ENCODE assay signal across 24 cellular contexts in the genomic region with DNA sequence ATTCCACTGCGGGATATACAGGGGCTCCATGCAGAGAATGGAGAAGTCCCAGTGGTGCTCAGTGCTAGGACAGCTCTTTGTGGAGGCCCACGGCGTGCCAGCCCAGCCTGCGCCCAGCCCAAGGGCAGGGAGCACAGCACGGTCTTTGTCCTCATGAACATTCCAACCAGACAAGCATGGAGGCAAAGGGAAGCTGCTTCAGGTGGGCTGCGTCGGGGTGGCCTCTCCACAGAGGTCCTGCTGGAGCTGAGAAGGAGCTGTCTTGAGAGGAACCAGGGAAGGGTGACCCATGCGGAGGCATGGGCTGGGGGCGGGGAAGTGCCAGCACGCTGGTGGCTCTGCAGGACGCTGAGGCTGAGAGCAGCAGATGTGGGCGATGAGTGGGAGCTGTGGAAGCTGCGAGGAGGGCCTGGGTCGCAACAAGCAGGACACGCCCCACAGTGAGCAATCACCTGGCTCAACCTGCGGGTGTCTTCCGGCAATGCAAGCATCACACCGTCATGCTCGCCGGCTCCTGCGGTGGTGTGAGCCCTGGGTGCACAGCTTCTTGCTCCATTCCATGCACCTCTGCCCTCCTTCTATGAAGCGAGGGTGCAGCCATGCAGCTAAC. TPM values are rescaled to one million over a fixed set of nuclear protein-coding genes. Genes with fewer than 3 reads are reported as not detected.
DNase-seq lines count a peak whose midpoint lies in the region; ATAC-seq and TF ChIP-seq lines count a peak whose summit lies in the region.
"Had no signal": no experiment of that assay in that cellular context is flagged by ENCODE, and none has a peak within 500 bp of the region (broad histone marks: within the 10 kb centered on the region; RNA-seq: fewer than 3 reads in every experiment).

No MANE protein-coding gene starts in this region.

- H3K4me3 ChIP-seq in left ventricle myocardium inferior: no peak overlapping the region
- H3K4me3 ChIP-seq in right lobe of liver: no peak overlapping the region

- H3K36me3 Mint-ChIP-seq in activated CD8-positive, alpha-beta memory T cell treated with anti-CD3 and anti-CD28 coated beads, Interleukin-2, amount 10 ng/mL, durations not matched to agents 7 days and 5 days: no peaks in the 10 kb centered on the region
- H3K36me3 Mint-ChIP-seq: CD8-positive, alpha-beta T cell had no signal

- DNase-seq in Right ventricle myocardium superior (peak; percentile 28), left ventricle myocardium inferior (no peak), right lobe of liver (peak; percentile 11 to 46 (median 40)), sciatic nerve (ENCODE audit: low spot score) (peak; percentile 40), SHP77 (lab: John Stamatoyannopoulos, UW) (no peak), NCI-H2171 treated with DMSO at 0.1 percent for 48 hours (lab: John Stamatoyannopoulos, UW) (no peak), NCI-H526 treated with DMSO at 0.1 percent for 48 hours (lab: John Stamatoyannopoulos, UW) (no peak)
- DNase-seq in activated CD8-positive, alpha-beta memory T cell treated with anti-CD3 and anti-CD28 coated beads, Interleukin-2, amount 10 ng/mL, durations not matched to agents 7 days and 5 days: no peak
- DNase-seq: AML-193; C1 segment of cervical spinal cord; CD8-positive, alpha-beta T cell; EL; GF-D8; KBM-7; NCI-H1048; NCI-H1417 treated with DMSO at 0.1 percent for 48 hours; NCI-H187; NCI-H2107; NCI-H510A; NCI-H774 had no signal

- H3K4me1 Mint-ChIP-seq in activated CD8-positive, alpha-beta memory T cell treated with anti-CD3 and anti-CD28 coated beads, Interleukin-2, amount 10 ng/mL, durations not matched to agents 7 days and 5 days: no peaks in the 10 kb centered on the region

- H3K27me3 Mint-ChIP-seq in activated CD8-positive, alpha-beta memory T cell treated with anti-CD3 and anti-CD28 coated beads, Interleukin-2, amount 10 ng/mL, durations not matched to agents 7 days and 5 days: no peaks in the 10 kb centered on the region

- CTCF ChIA-PET in activated CD8-positive, alpha-beta memory T cell treated with anti-CD3 and anti-CD28 coated beads, Interleukin-2, amount 10 ng/mL, durations not matched to agents 7 days and 5 days (lab: Charles Lee): no interaction called here

- ATAC-seq in Right ventricle myocardium superior (ENCODE audit: poor library complexity) (no peak), right lobe of liver (no peak), sciatic nerve (no peak)
- no peak for ATAC-seq in activated CD8-positive, alpha-beta memory T cell treated with anti-CD3 and anti-CD28 coated beads, Interleukin-2, amount 10 ng/mL, durations not matched to agents 7 days and 5 days
- ATAC-seq: CD8-positive, alpha-beta T cell; Right ventricle myocardium inferior had no signal

- intact Hi-C loops in Right ventricle myocardium superior (cut with DNase I) (no loop called here), left ventricle myocardium inferior (cut with micrococcal nuclease) (no loop called here), right lobe of liver (cut with DNase I) (loop anchor here in 1 of 2 donors (10.0 kb wide), 1 partner anchor 106 kb away; no protein-coding TSS in a partner anchor), sciatic nerve (cut with DNase I) (no loop called here)

- no peak overlapping the region for H3K27ac Mint-ChIP-seq in activated CD8-positive, alpha-beta memory T cell treated with anti-CD3 and anti-CD28 coated beads, Interleukin-2, amount 10 ng/mL, durations not matched to agents 7 days and 5 days
- H3K27ac Mint-ChIP-seq: CD8-positive, alpha-beta T cell had no signal

- no peak for TF ChIP-seq CTCF in left ventricle myocardium inferior (IDR thresholded peaks at IDR 0.05; ENCODE audit: borderline replicate concordance)
- TF ChIP-seq CTCF in right lobe of liver (IDR thresholded peaks at IDR 0.05): no peak

- WGBS in right lobe of liver (ENCODE audit: insufficient coverage, low coverage, low lambda C conversion rate, missing lambda C conversion rate): no CpG with 5 or more reads among the region's 22 CpGs

- H3K9me3 ChIP-seq in left ventricle myocardium inferior (replicated peaks) (no peaks in the 10 kb centered on the region), right lobe of liver (no peaks in the 10 kb centered on the region)

- H3K36me3 ChIP-seq in left ventricle myocardium inferior (no peaks in the 10 kb centered on the region), right lobe of liver (no peaks in the 10 kb centered on the region)

- no peaks in the 10 kb centered on the region for H3K9me3 Mint-ChIP-seq in activated CD8-positive, alpha-beta memory T cell treated with anti-CD3 and anti-CD28 coated beads, Interleukin-2, amount 10 ng/mL, durations not matched to agents 7 days and 5 days (ENCODE audit: low read depth)
- H3K9me3 Mint-ChIP-seq: CD8-positive, alpha-beta T cell had no signal

- H3K4me3 Mint-ChIP-seq in activated CD8-positive, alpha-beta memory T cell treated with anti-CD3 and anti-CD28 coated beads, Interleukin-2, amount 10 ng/mL, durations not matched to agents 7 days and 5 days: no peak overlapping the region
- H3K4me3 Mint-ChIP-seq: CD8-positive, alpha-beta T cell had no signal

- no peak for TF ChIP-seq POLR2A in right lobe of liver (IDR thresholded peaks at IDR 0.05)

- peaks cover 27% of the 10 kb centered on the region for H3K4me1 ChIP-seq in left ventricle myocardium inferior
- H3K4me1 ChIP-seq in right lobe of liver: peaks cover 0 to 56% (median 21%) of the 10 kb centered on the region in 4 donors

- H3K27ac ChIP-seq in left ventricle myocardium inferior (replicated peaks) (no peak overlapping the region), right lobe of liver (no peak overlapping the region)

- H3K27me3 ChIP-seq in left ventricle myocardium inferior (ENCODE audit: low read depth) (no peaks in the 10 kb centered on the region), right lobe of liver (no peaks in the 10 kb centered on the region)

RNA-seq across cellular contexts. Expression of gene KLF15, which starts 14.0 kb away (rescaled TPM):
- 34.0 TPM for total RNA-seq in Right ventricle myocardium superior
- total RNA-seq in left ventricle myocardium inferior: 44.6 TPM
- 100 to 1,000 TPM in 2 of 6 experiments, 10 to 100 TPM in 4; 14.4 to 112 (median 89.3) TPM for total RNA-seq in right lobe of liver
- total RNA-seq in sciatic nerve: 22.7 TPM
- not detected for total RNA-seq in activated CD8-positive, alpha-beta memory T cell treated with anti-CD3 and anti-CD28 coated beads, Interleukin-2, amount 10 ng/mL, durations not matched to agents 7 days and 5 days

RNA-seq across cellular contexts. Expression of gene CFAP100, which starts 23.5 kb away (rescaled TPM):
- total RNA-seq in Right ventricle myocardium superior: not detected
- total RNA-seq in left ventricle myocardium inferior: not detected
- total RNA-seq in right lobe of liver: not detected
- 1.5 TPM for total RNA-seq in sciatic nerve
- total RNA-seq in activated CD8-positive, alpha-beta memory T cell treated with anti-CD3 and anti-CD28 coated beads, Interleukin-2, amount 10 ng/mL, durations not matched to agents 7 days and 5 days: not detected
- total RNA-seq: A172; CD8-positive, alpha-beta T cell; H4; OCI-LY7; Right ventricle myocardium inferior had no signal

Comparison
In these comparisons a context has a peak if more than half of its experiments do, and no peak if none do; other contexts are left out.
1. DNase-seq: peak in Right ventricle myocardium superior (single experiment), right lobe of liver (3 of 3) and sciatic nerve (single experiment); none in left ventricle myocardium inferior (single experiment), SHP77 (0 of 2), NCI-H2171 treated with DMSO at 0.1 percent for 48 hours (single experiment), NCI-H526 treated with DMSO at 0.1 percent for 48 hours (single experiment) and activated CD8-positive, alpha-beta memory T cell treated with anti-CD3 and anti-CD28 coated beads, Interleukin-2, amount 10 ng/mL, durations not matched to agents 7 days and 5 days (single experiment).
2. RNA of gene KLF15, which starts 14.0 kb away (total RNA-seq): 14.4 to 112 TPM in right lobe of liver, 44.6 TPM in left ventricle myocardium inferior (single experiment), 34.0 TPM in Right ventricle myocardium superior (single experiment) and 22.7 TPM in sciatic nerve (single experiment); not detected in activated CD8-positive, alpha-beta memory T cell treated with anti-CD3 and anti-CD28 coated beads, Interleukin-2, amount 10 ng/mL, durations not matched to agents 7 days and 5 days; every median in the first group is over 10 times any median in the second.